ENCODE assay signal across 27 cellular contexts in the genomic region with DNA sequence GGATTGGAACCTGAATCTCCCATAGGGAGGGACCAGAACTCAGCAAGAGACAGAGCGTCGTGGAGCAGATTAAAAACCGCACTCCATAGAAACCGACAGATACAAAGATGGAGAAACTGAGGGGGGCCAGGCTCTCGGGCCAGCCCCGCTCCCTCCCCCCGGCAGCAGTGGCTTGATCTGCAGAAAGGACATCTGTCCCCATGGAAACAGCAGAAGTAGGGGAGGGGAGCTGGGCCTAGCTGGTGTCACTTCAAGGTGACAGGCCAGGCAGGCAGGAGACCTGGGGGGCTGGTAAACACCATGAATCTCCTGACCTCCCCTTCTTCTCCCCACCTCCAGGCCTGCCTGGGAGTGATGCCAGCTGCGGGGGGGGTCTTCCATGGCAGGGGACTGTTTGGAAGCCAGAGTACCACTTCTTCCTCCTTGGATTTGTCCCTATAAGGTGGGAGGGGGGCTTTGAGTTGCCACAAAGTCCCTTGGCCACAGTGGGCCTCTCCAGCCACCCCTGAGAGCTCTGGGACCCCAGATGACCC. TPM values are rescaled to one million over a fixed set of nuclear protein-coding genes. Genes with fewer than 3 reads are reported as not detected.
"Had no signal": no experiment of that assay in that cellular context is flagged by ENCODE, and none has a peak within 500 bp of the region (broad histone marks: within the 10 kb centered on the region; RNA-seq: fewer than 3 reads in every experiment).

No MANE protein-coding gene starts in this region.

- H3K27ac Mint-ChIP-seq: dendritic cell treated with granulocyte-macrophage colony-stimulating factor and Interleukin-4, amounts not matched to agents 40 ng/mL and 50 ng/mL, for 4 days; effector memory CD8-positive, alpha-beta T cell; immature natural killer cell; natural killer cell treated with Interleukin-12 subunit alpha and Interleukin-12 subunit beta and Interleukin-15 and Interleukin-18, amount 100 ng/mL, for 72 hours; stimulated activated memory B cell treated with anti-CD40 and anti-IgM and Interleukin-4, amounts not matched to agents 10 μg/mL and 1 μg/mL and 100 μg/mL, for 72 hours; stimulated activated naive CD8-positive, alpha-beta T cell treated with anti-CD3 and anti-CD28 coated beads, Interleukin-15, Interleukin-2, amounts not matched to agents 100 ng/mL and 50 ng/mL, for 24 hours had no signal

- H3K4me3 Mint-ChIP-seq: dendritic cell treated with granulocyte-macrophage colony-stimulating factor and Interleukin-4, amounts not matched to agents 40 ng/mL and 50 ng/mL, for 4 days; effector memory CD8-positive, alpha-beta T cell; immature natural killer cell; natural killer cell treated with Interleukin-12 subunit alpha and Interleukin-12 subunit beta and Interleukin-15 and Interleukin-18, amount 100 ng/mL, for 72 hours; stimulated activated memory B cell treated with anti-CD40 and anti-IgM and Interleukin-4, amounts not matched to agents 10 μg/mL and 1 μg/mL and 100 μg/mL, for 72 hours; stimulated activated naive CD8-positive, alpha-beta T cell treated with anti-CD3 and anti-CD28 coated beads, Interleukin-15, Interleukin-2, amounts not matched to agents 100 ng/mL and 50 ng/mL, for 24 hours had no signal

- H3K9me3 Mint-ChIP-seq: dendritic cell treated with granulocyte-macrophage colony-stimulating factor and Interleukin-4, amounts not matched to agents 40 ng/mL and 50 ng/mL, for 4 days; effector memory CD8-positive, alpha-beta T cell; immature natural killer cell; natural killer cell treated with Interleukin-12 subunit alpha and Interleukin-12 subunit beta and Interleukin-15 and Interleukin-18, amount 100 ng/mL, for 72 hours; stimulated activated memory B cell treated with anti-CD40 and anti-IgM and Interleukin-4, amounts not matched to agents 10 μg/mL and 1 μg/mL and 100 μg/mL, for 72 hours; stimulated activated naive CD8-positive, alpha-beta T cell treated with anti-CD3 and anti-CD28 coated beads, Interleukin-15, Interleukin-2, amounts not matched to agents 100 ng/mL and 50 ng/mL, for 24 hours had no signal

- ATAC-seq: effector memory CD8-positive, alpha-beta T cell; gastrocnemius medialis; left cardiac atrium; left ventricle myocardium superior; natural killer cell treated with Interleukin-12 subunit alpha and Interleukin-12 subunit beta and Interleukin-15 and Interleukin-18, amount 100 ng/mL, for 72 hours; sciatic nerve; stimulated activated memory B cell treated with anti-CD40 and anti-IgM and Interleukin-4, amounts not matched to agents 10 μg/mL and 1 μg/mL and 100 μg/mL, for 72 hours; upper lobe of right lung had no signal

- H3K27me3 Mint-ChIP-seq: stimulated activated naive CD8-positive, alpha-beta T cell treated with anti-CD3 and anti-CD28 coated beads, Interleukin-15, Interleukin-2, amounts not matched to agents 100 ng/mL and 50 ng/mL, for 24 hours had no signal

- FAIRE-seq: keratinocyte had no signal

- H3K36me3 Mint-ChIP-seq: natural killer cell treated with Interleukin-12 subunit alpha and Interleukin-12 subunit beta and Interleukin-15 and Interleukin-18, amount 100 ng/mL, for 72 hours; stimulated activated memory B cell treated with anti-CD40 and anti-IgM and Interleukin-4, amounts not matched to agents 10 μg/mL and 1 μg/mL and 100 μg/mL, for 72 hours had no signal

- H3K4me1 Mint-ChIP-seq: stimulated activated memory B cell treated with anti-CD40 and anti-IgM and Interleukin-4, amounts not matched to agents 10 μg/mL and 1 μg/mL and 100 μg/mL, for 72 hours had no signal

- DNase-seq: effector memory CD8-positive, alpha-beta T cell; gastrocnemius medialis; immature natural killer cell; left cardiac atrium; left ventricle myocardium superior; mesenchymal stem cell; midbrain; spleen; stimulated activated CD4-positive, alpha-beta T cell treated with anti-CD3 and anti-CD28 coated beads, Interleukin-15, amount 100 ng/mL, for 24 hours; stimulated activated CD4-positive, alpha-beta T cell treated with anti-CD3 and anti-CD28 coated beads, Interleukin-1b, Interleukin-23, amount 100 ng/mL, for 48 hours; stimulated activated CD4-positive, alpha-beta T cell treated with anti-CD3 and anti-CD28 coated beads, Interleukin-4, amount 100 ng/mL, for 24 hours; tibial artery; upper lobe of right lung had no signal

RNA-seq across cellular contexts. Expression of gene TMIGD2, which starts 10.9 kb away (rescaled TPM):
- total RNA-seq: esophagus muscularis mucosa, fibroblast of villous mesenchyme, gastrocnemius medialis, left ventricle myocardium superior, osteoblast, pulmonary artery endothelial cell, temporal lobe, vagina had no signal
- polyA plus RNA-seq: keratinocyte had no signal

RNA-seq across cellular contexts. Expression of gene SHD, which starts 12.2 kb away (rescaled TPM):
- total RNA-seq: esophagus muscularis mucosa; fibroblast of villous mesenchyme; left ventricle myocardium superior; lung; natural killer cell treated with Interleukin-12 subunit alpha and Interleukin-12 subunit beta and Interleukin-15 and Interleukin-18, amount 100 ng/mL, for 72 hours; osteoblast; pulmonary artery endothelial cell; sciatic nerve; upper lobe of right lung; vagina had no signal
- polyA plus RNA-seq: immature natural killer cell, keratinocyte, lung had no signal

RNA-seq across cellular contexts. Expression of gene FSD1, which starts 13.1 kb away (rescaled TPM):
- total RNA-seq: gastrocnemius medialis, left cardiac atrium, left ventricle myocardium superior, skeletal muscle tissue had no signal
